In genomic region chr15:42688301-42688700, GRCh38 we compare ENCODE assay signal across 34 cellular contexts.
"Had no signal": no experiment of that assay in that cellular context is flagged by ENCODE, and none has a peak within 500 bp of the region (broad histone marks: within the 10 kb centered on the region; RNA-seq: fewer than 3 reads in every experiment).

No MANE protein-coding gene starts in this region.

- H3K36me3 ChIP-seq: cardiac muscle cell had no signal

- ATAC-seq: activated CD8-positive, alpha-beta memory T cell treated with anti-CD3 and anti-CD28 coated beads, Interleukin-2, amount 10 ng/mL, durations not matched to agents 7 days and 5 days; activated naive CD8-positive, alpha-beta T cell treated with anti-CD3 and anti-CD28 coated beads, Interleukin-2, amount 50 U/mL, for 24 hours had no signal

- H3K27me3 ChIP-seq: cardiac muscle cell had no signal

- H3K4me3 ChIP-seq: cardiac muscle cell had no signal

- H3K27ac ChIP-seq: cardiac muscle cell, VCaP had no signal

- DNase-seq: activated B cell treated with CpG ODN at 0.5 μM for 24 hours; activated CD4-positive, alpha-beta memory T cell treated with anti-CD3 and anti-CD28 coated beads, Interleukin-2, amount 10 ng/mL, durations not matched to agents 7 days and 5 days; activated CD4-positive, alpha-beta T cell treated with anti-CD3 and anti-CD28 coated beads for 4 hours; activated CD4-positive, alpha-beta T cell treated with anti-CD3 and anti-CD28 coated beads, Interleukin-2, amount 50 U/mL, for 1 hour; activated CD4-positive, CD25-positive, alpha-beta regulatory T cell treated with anti-CD3 and anti-CD28 coated beads, Interleukin-2, amount 50 U/mL, for 72 hours; activated CD8-positive, alpha-beta memory T cell treated with anti-CD3 and anti-CD28 coated beads for 24 hours; activated CD8-positive, alpha-beta memory T cell treated with anti-CD3 and anti-CD28 coated beads, Interleukin-2, amount 10 ng/mL, durations not matched to agents 7 days and 5 days; activated CD8-positive, alpha-beta memory T cell treated with anti-CD3 and anti-CD28 coated beads, Interleukin-2, amount 50 U/mL, for 48 hours; activated effector memory CD4-positive, alpha-beta T cell treated with Interleukin-2 at 50 U/mL for 16 hours; activated naive CD4-positive, alpha-beta T cell treated with anti-CD3 and anti-CD28 coated beads, Interleukin-2, amount 10 ng/mL, durations not matched to agents 7 days and 5 days; activated naive CD8-positive, alpha-beta T cell treated with anti-CD3 and anti-CD28 coated beads, Interleukin-2, amount 50 U/mL, for 24 hours; activated T-cell treated with anti-CD3 and anti-CD28 coated beads, Interleukin-2, amount 50 U/mL, for 48 hours; anterior cingulate cortex; Kasumi-1; KG1; MM.1S; MV-4-11; NCI-H1092; NCI-H1436 treated with DMSO at 0.1 percent for 48 hours; NCI-H1694 treated with DMSO at 0.1 percent for 48 hours; NCI-H2029; NCI-H2107; NCI-H2171; NCI-H510A; NCI-H526; NCI-H748 treated with DMSO at 0.1 percent for 48 hours; NK-92 treated with Interleukin-12 subunit alpha and Interleukin-12 subunit beta, amount 100 ng/mL, for 24 hours; SHP77 treated with DMSO at 0.1 percent for 48 hours; SW 1271; T-helper 1 cell; T-helper 2 cell; T-helper 9 cell had no signal
